ENCODE assay signal across 8 cellular contexts in genomic region chr6:32968093-32968769, GRCh38. TPM values are rescaled to one million over a fixed set of nuclear protein-coding genes. Genes with fewer than 3 reads are reported as not detected.
DNase-seq lines count a peak whose midpoint lies in the region; ATAC-seq and TF ChIP-seq lines count a peak whose summit lies in the region.

BRD2 (plus strand) TSS chr6:32968594; CDS start chr6:32972899, 4,305 bp downstream.

- peak within 1 kb of the TSS; percentile 93 for H3K4me3 Mint-ChIP-seq in T-helper 1 cell treated with Interleukin-12 subunit alpha and Interleukin-12 subunit beta and Interleukin-4 antibody, amounts not matched to agents 30 μg/mL and 1 μg/mL, for 36 hours
- peak within 1 kb of the TSS; percentile 92 for H3K4me3 Mint-ChIP-seq in progenitor cell of endocrine pancreas (ENCODE audit: low read depth)

- H3K27ac Mint-ChIP-seq in T-helper 1 cell treated with Interleukin-12 subunit alpha and Interleukin-12 subunit beta and Interleukin-4 antibody, amounts not matched to agents 30 μg/mL and 1 μg/mL, for 36 hours = peak within 1 kb of the TSS; percentile 87
- H3K27ac Mint-ChIP-seq in progenitor cell of endocrine pancreas = peak within 1 kb of the TSS; percentile 100

- H3K4me3 ChIP-seq in upper lobe of right lung = peak within 1 kb of the TSS; percentile 74

- DNase-seq in GM04504 (ENCODE audit: low read depth) (peak; percentile 94), NCI-H146 treated with DMSO at 0.1 percent for 48 hours (lab: John Stamatoyannopoulos, UW; ENCODE audit: unreplicated experiment) (peak; percentile 90), amniotic stem cell (lab: John Stamatoyannopoulos, UW) (peak; percentile 92), left cardiac atrium (peak; percentile 96), progenitor cell of endocrine pancreas (ENCODE audit: low spot score, unreplicated experiment) (peak; percentile 94), upper lobe of right lung (peak; percentile 98)

- intact Hi-C loops in left cardiac atrium (cut with DNase I) (no loop called here), upper lobe of right lung (cut with DNase I) (no loop called here)

- TF ChIP-seq CTCF in progenitor cell of endocrine pancreas (IDR thresholded peaks at IDR 0.05; ENCODE audit: unreplicated experiment) (no peak), upper lobe of right lung (IDR thresholded peaks at IDR 0.05) (no peak)

- H3K27me3 Mint-ChIP-seq in T-helper 1 cell treated with Interleukin-12 subunit alpha and Interleukin-12 subunit beta and Interleukin-4 antibody, amounts not matched to agents 30 μg/mL and 1 μg/mL, for 36 hours (ENCODE audit: low read depth) = no peaks in the 10 kb centered on the region
- no peaks in the 10 kb centered on the region for H3K27me3 Mint-ChIP-seq in progenitor cell of endocrine pancreas

- peaks cover 12% of the 10 kb centered on the region for H3K36me3 ChIP-seq in upper lobe of right lung

- no peaks in the 10 kb centered on the region for H3K9me3 Mint-ChIP-seq in T-helper 1 cell treated with Interleukin-12 subunit alpha and Interleukin-12 subunit beta and Interleukin-4 antibody, amounts not matched to agents 30 μg/mL and 1 μg/mL, for 36 hours
- no peaks in the 10 kb centered on the region for H3K9me3 Mint-ChIP-seq in progenitor cell of endocrine pancreas (ENCODE audit: low read depth)

- H3K36me3 Mint-ChIP-seq in T-helper 1 cell treated with Interleukin-12 subunit alpha and Interleukin-12 subunit beta and Interleukin-4 antibody, amounts not matched to agents 30 μg/mL and 1 μg/mL, for 36 hours (ENCODE audit: low read depth) = peaks cover 35% of the 10 kb centered on the region
- peaks cover 14% of the 10 kb centered on the region for H3K36me3 Mint-ChIP-seq in progenitor cell of endocrine pancreas (ENCODE audit: insufficient read depth)

- H3K27me3 ChIP-seq in upper lobe of right lung = no peaks in the 10 kb centered on the region

- peaks cover 17% of the 10 kb centered on the region for H3K4me1 ChIP-seq in upper lobe of right lung

- H3K9me3 ChIP-seq in upper lobe of right lung = no peaks in the 10 kb centered on the region

- ATAC-seq in HG02798 (IDR thresholded peaks at IDR 0.05; ENCODE audit: poor library complexity, unreplicated experiment) (peak; percentile 34), left cardiac atrium (peak; percentile 69 to 71), upper lobe of right lung (peak; percentile 76)

- peaks cover 25% of the 10 kb centered on the region for H3K4me1 Mint-ChIP-seq in T-helper 1 cell treated with Interleukin-12 subunit alpha and Interleukin-12 subunit beta and Interleukin-4 antibody, amounts not matched to agents 30 μg/mL and 1 μg/mL, for 36 hours (ENCODE audit: low read depth)
- H3K4me1 Mint-ChIP-seq in progenitor cell of endocrine pancreas (ENCODE audit: low read depth) = peaks cover 14% of the 10 kb centered on the region

- peak within 1 kb of the TSS; percentile 99 for H3K27ac ChIP-seq in upper lobe of right lung

RNA-seq across cellular contexts. Expression of gene BRD2, which starts in this region (rescaled TPM):
- total RNA-seq in left cardiac atrium (10 to 100 TPM; 79.3 to 97.5 TPM), progenitor cell of endocrine pancreas (229 and 238 TPM in 2 replicates), upper lobe of right lung (155 TPM)

Comparison
In these comparisons a context has a peak if more than half of its experiments do, and no peak if none do; other contexts are left out.
1. Peak in every context shown above with its lines: DNase-seq, ATAC-seq, H3K4me3 ChIP-seq and H3K27ac ChIP-seq.